ENCODE assay signal across 10 cellular contexts in genomic region chr17:37476431-37477130, GRCh38. TPM values are rescaled to one million over a fixed set of nuclear protein-coding genes. Genes with fewer than 3 reads are reported as not detected.
DNase-seq lines count a peak whose midpoint lies in the region; ATAC-seq and TF ChIP-seq lines count a peak whose summit lies in the region.
"Had no signal": no experiment of that assay in that cellular context is flagged by ENCODE, and none has a peak within 500 bp of the region (broad histone marks: within the 10 kb centered on the region; RNA-seq: fewer than 3 reads in every experiment).

No MANE protein-coding gene starts in this region.

- CTCF ChIA-PET in activated CD8-positive, alpha-beta memory T cell treated with anti-CD3 and anti-CD28 coated beads, Interleukin-2, amount 10 ng/mL, durations not matched to agents 7 days and 5 days (lab: Charles Lee), result interaction anchor here (0.6 to 1.4 kb wide), 3 partner anchors 13 to 103 kb away, joined by 3 to 5 read pairs (median 3); no protein-coding TSS in a partner anchor

- DNase-seq in LoVo (ENCODE audit: low spot score) (peak; percentile 32), amniotic epithelial cell (ENCODE audit: low read depth) (peak; percentile 74), left ventricle myocardium superior (peak; percentile 52), suprapubic skin (ENCODE audit: low spot score in 2 of 2) (no peak), body of pancreas (no peak), ovary (no peak), hypothalamus (lab: John Stamatoyannopoulos, UW) (no peak)
- no peak for DNase-seq in activated CD8-positive, alpha-beta memory T cell treated with anti-CD3 and anti-CD28 coated beads, Interleukin-2, amount 10 ng/mL, durations not matched to agents 7 days and 5 days
- DNase-seq: activated effector memory CD4-positive, alpha-beta T cell treated with anti-CD3 and anti-CD28 coated beads, Interleukin-2, amount 50 U/mL, for 16 hours; NCI-H2081 had no signal

- TF ChIP-seq CTCF in suprapubic skin (IDR thresholded peaks at IDR 0.05) (no peak), body of pancreas (IDR thresholded peaks at IDR 0.05) (no peak), ovary (IDR thresholded peaks at IDR 0.05) (no peak)

- intact Hi-C loops in left ventricle myocardium superior (cut with micrococcal nuclease) (no loop called here), body of pancreas (cut with DNase I) (no loop called here), ovary (cut with DNase I) (no loop called here)

- TF ChIP-seq POLR2A in suprapubic skin (IDR thresholded peaks at IDR 0.05) (no peak), body of pancreas (IDR thresholded peaks at IDR 0.05) (no peak), ovary (IDR thresholded peaks at IDR 0.05) (no peak)

- H3K4me3 Mint-ChIP-seq in activated CD8-positive, alpha-beta memory T cell treated with anti-CD3 and anti-CD28 coated beads, Interleukin-2, amount 10 ng/mL, durations not matched to agents 7 days and 5 days, result no peak overlapping the region

- peaks cover 30% of the 10 kb centered on the region for H3K36me3 ChIP-seq in suprapubic skin
- H3K36me3 ChIP-seq in body of pancreas (replicated peaks in 1 of 2; ENCODE audit: insufficient read depth in 1 of 2, low read depth in 2 of 2), result peaks cover 0 to 30% of the 10 kb centered on the region in 2 donors
- no peaks in the 10 kb centered on the region for H3K36me3 ChIP-seq in ovary

- H3K27ac Mint-ChIP-seq in activated CD8-positive, alpha-beta memory T cell treated with anti-CD3 and anti-CD28 coated beads, Interleukin-2, amount 10 ng/mL, durations not matched to agents 7 days and 5 days, result no peak overlapping the region

- peak overlapping the region; percentile 65 for H3K27ac ChIP-seq in suprapubic skin
- no peak overlapping the region for H3K27ac ChIP-seq in body of pancreas
- no peak overlapping the region for H3K27ac ChIP-seq in ovary

- H3K9me3 ChIP-seq in suprapubic skin (no peaks in the 10 kb centered on the region), body of pancreas (no peaks in the 10 kb centered on the region), ovary (no peaks in the 10 kb centered on the region)

- no peaks in the 10 kb centered on the region for H3K4me1 Mint-ChIP-seq in activated CD8-positive, alpha-beta memory T cell treated with anti-CD3 and anti-CD28 coated beads, Interleukin-2, amount 10 ng/mL, durations not matched to agents 7 days and 5 days

- peak; percentile 91 for ATAC-seq in left ventricle myocardium superior
- no peak for ATAC-seq in body of pancreas
- no peak for ATAC-seq in activated CD8-positive, alpha-beta memory T cell treated with anti-CD3 and anti-CD28 coated beads, Interleukin-2, amount 10 ng/mL, durations not matched to agents 7 days and 5 days

- no peaks in the 10 kb centered on the region for H3K27me3 ChIP-seq in suprapubic skin
- no peaks in the 10 kb centered on the region for H3K27me3 ChIP-seq in body of pancreas
- no peaks in the 10 kb centered on the region for H3K27me3 ChIP-seq in ovary

- WGBS in suprapubic skin, result 49% methylated on average over 4 of the region's 4 CpGs
- 57 to 70% methylated on average over 4 of the region's 4 CpGs for WGBS in body of pancreas, 2 donors
- 65 to 72% (median 68%) methylated on average over 4 of the region's 4 CpGs for WGBS in ovary, 3 donors

- H3K4me1 ChIP-seq in suprapubic skin, result peaks cover 50% of the 10 kb centered on the region
- no peaks in the 10 kb centered on the region for H3K4me1 ChIP-seq in body of pancreas
- H3K4me1 ChIP-seq in ovary (ENCODE audit: insufficient read depth), result no peaks in the 10 kb centered on the region

- H3K9me3 Mint-ChIP-seq in activated CD8-positive, alpha-beta memory T cell treated with anti-CD3 and anti-CD28 coated beads, Interleukin-2, amount 10 ng/mL, durations not matched to agents 7 days and 5 days (ENCODE audit: low read depth), result no peaks in the 10 kb centered on the region

- H3K36me3 Mint-ChIP-seq in activated CD8-positive, alpha-beta memory T cell treated with anti-CD3 and anti-CD28 coated beads, Interleukin-2, amount 10 ng/mL, durations not matched to agents 7 days and 5 days, result peaks cover 42% of the 10 kb centered on the region

- no peak overlapping the region for H3K4me3 ChIP-seq in suprapubic skin
- no peak overlapping the region for H3K4me3 ChIP-seq in body of pancreas
- H3K4me3 ChIP-seq in ovary, result no peak overlapping the region

- no peaks in the 10 kb centered on the region for H3K27me3 Mint-ChIP-seq in activated CD8-positive, alpha-beta memory T cell treated with anti-CD3 and anti-CD28 coated beads, Interleukin-2, amount 10 ng/mL, durations not matched to agents 7 days and 5 days

- TF ChIP-seq EP300 in suprapubic skin (IDR thresholded peaks at IDR 0.05) (no peak), ovary (IDR thresholded peaks at IDR 0.05) (no peak)

RNA-seq across cellular contexts. Expression of gene DUSP14, which starts 13.1 kb away (rescaled TPM):
- total RNA-seq in left ventricle myocardium superior (15.8 TPM), suprapubic skin (100 to 1,000 TPM in 1 of 4 donors, 10 to 100 TPM in 3; 31.4 to 107 (median 68.5) TPM), body of pancreas (1 to 10 TPM; 9.6 to 9.9 TPM), ovary (10 to 100 TPM in 6 of 7 donors, 1 to 10 TPM in 1; 9.5 to 17.1 (median 13.1) TPM)
- polyA plus RNA-seq in ovary, result 10 to 100 TPM in 1 of 2 donors, 1 to 10 TPM in 1; 6.3 to 11.0 TPM
- total RNA-seq in activated CD8-positive, alpha-beta memory T cell treated with anti-CD3 and anti-CD28 coated beads, Interleukin-2, amount 10 ng/mL, durations not matched to agents 7 days and 5 days, result 10 to 100 TPM; 11.4 to 16.9 TPM

Comparison
In these comparisons a context has a peak if more than half of its experiments do, and no peak if none do; other contexts are left out.
1. DNase-seq: peak in LoVo (single experiment), amniotic epithelial cell (single experiment) and left ventricle myocardium superior (single experiment); none in suprapubic skin (0 of 2), body of pancreas (0 of 4), ovary (0 of 5), activated CD8-positive, alpha-beta memory T cell treated with anti-CD3 and anti-CD28 coated beads, Interleukin-2, amount 10 ng/mL, durations not matched to agents 7 days and 5 days (single experiment) and hypothalamus (0 of 51).